ENCODE assay signal across 29 cellular contexts in genomic region chr3:49625071-49625470, GRCh38.
"Had no signal": no experiment of that assay in that cellular context is flagged by ENCODE, and none has a peak within 500 bp of the region (broad histone marks: within the 10 kb centered on the region; RNA-seq: fewer than 3 reads in every experiment).

No MANE protein-coding gene starts in this region.

- H3K27ac ChIP-seq: adrenal gland, ascending aorta, cardiac muscle cell, VCaP had no signal

- H3K36me3 ChIP-seq: adrenal gland, ascending aorta, cardiac muscle cell had no signal

- H3K27me3 ChIP-seq: adrenal gland, ascending aorta, cardiac muscle cell had no signal

- H3K4me3 ChIP-seq: adrenal gland, ascending aorta, cardiac muscle cell had no signal

- H3K9me3 ChIP-seq: adrenal gland, ascending aorta had no signal

- H3K4me1 ChIP-seq: adrenal gland, ascending aorta had no signal

- DNase-seq: activated B cell treated with CpG ODN at 0.5 μM for 24 hours; activated CD4-positive, alpha-beta memory T cell treated with anti-CD3 and anti-CD28 coated beads for 36 hours; activated CD4-positive, alpha-beta T cell treated with anti-CD3 and anti-CD28 coated beads for 4 hours; activated CD4-positive, alpha-beta T cell treated with anti-CD3 and anti-CD28 coated beads, Interleukin-2, amount 10 ng/mL, durations not matched to agents 24 days and 14 days; activated CD4-positive, alpha-beta T cell treated with anti-CD3 and anti-CD28 coated beads, Interleukin-2, amount 50 U/mL, for 1 hour; activated CD4-positive, alpha-beta T cell treated with anti-CD3 and anti-CD28 coated beads, Interleukin-2, amount 50 U/mL, for 4 hours; activated CD4-positive, CD25-positive, alpha-beta regulatory T cell treated with anti-CD3 and anti-CD28 coated beads, Interleukin-2, amount 50 U/mL, for 72 hours; activated CD8-positive, alpha-beta memory T cell treated with anti-CD3 and anti-CD28 coated beads, Interleukin-2, amount 50 U/mL, for 4 hours; activated CD8-positive, alpha-beta T cell treated with anti-CD3 and anti-CD28 coated beads for 36 hours; activated effector memory CD4-positive, alpha-beta T cell treated with anti-CD3 and anti-CD28 coated beads, Interleukin-2, amount 50 U/mL, for 16 hours; activated gamma-delta T cell treated with Interleukin-2 at 50 U/mL for 16 hours; activated naive CD4-positive, alpha-beta T cell; activated naive CD4-positive, alpha-beta T cell treated with anti-CD3 and anti-CD28 coated beads for 36 hours; activated naive CD4-positive, alpha-beta T cell treated with anti-CD3 and anti-CD28 coated beads, Interleukin-2, amount 50 U/mL, for 16 hours; activated naive CD8-positive, alpha-beta T cell treated with anti-CD3 and anti-CD28 coated beads for 36 hours; activated T-cell treated with anti-CD3 and anti-CD28 coated beads for 4 hours; activated T-cell treated with anti-CD3 and anti-CD28 coated beads, Interleukin-2, amount 50 U/mL, for 1 hour; activated T-cell treated with anti-CD3 and anti-CD28 coated beads, Interleukin-2, amount 50 U/mL, for 4 hours; activated T-cell treated with anti-CD3 and anti-CD28 coated beads, Interleukin-2, amount 50 U/mL, for 72 hours; adrenal gland; amniotic stem cell; anterior cingulate cortex; central memory CD4-positive, alpha-beta T cell; T-helper 1 cell; T-helper 2 cell; T-helper 9 cell had no signal
